8 cellular contexts compared by ENCODE assay signal in the genomic region with DNA sequence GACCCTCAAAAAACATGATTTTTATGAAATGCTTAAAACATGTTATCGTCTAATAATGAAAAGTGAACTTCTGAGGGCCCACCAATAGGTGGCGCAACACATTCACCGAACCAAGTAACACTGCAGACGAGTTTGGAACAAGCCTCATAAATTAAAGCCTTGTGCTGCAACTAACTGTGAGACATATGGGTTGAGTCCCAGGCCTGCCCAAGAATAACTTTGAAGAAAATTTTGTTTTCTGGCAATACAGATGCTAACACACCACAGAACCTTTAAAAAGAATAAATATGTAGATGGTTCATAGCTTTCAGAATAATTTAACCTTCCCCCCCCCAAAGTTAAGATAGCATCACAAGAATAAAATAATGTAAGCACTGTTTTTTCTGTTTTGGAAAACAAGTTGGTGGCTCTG.
DNase-seq lines count a peak whose midpoint lies in the region; ATAC-seq, FAIRE-seq and TF ChIP-seq lines count a peak whose summit lies in the region.

No MANE protein-coding gene starts in this region.

- H3K27ac ChIP-seq in brain microvascular endothelial cell: no peak overlapping the region
- H3K27ac ChIP-seq in keratinocyte (ENCODE audit: control insufficient read depth, insufficient read depth, low read length): no peak overlapping the region

- dilution Hi-C loops in keratinocyte (cut with MboI; ENCODE audit: extremely low pct_ligation_motif_present, low sequenced_read_pairs): no loop called here

- peak; percentile 84 for DNase-seq in AG10803 (ENCODE audit: low read depth)
- peak; percentile 14 for DNase-seq in GM19239 (ENCODE audit: insufficient read length, low spot score)
- peak; percentile 31 to 43 for DNase-seq in NCI-H1930 (lab: John Stamatoyannopoulos, UW)
- DNase-seq in T1000 (lab: John Stamatoyannopoulos, UW): peak; percentile 47
- DNase-seq in brain microvascular endothelial cell: peak; percentile 62
- DNase-seq in keratinocyte (ENCODE audit: low read depth, low spot score): no peak
- peak; percentile 64 to 65 for DNase-seq in stimulated activated CD4-positive, alpha-beta T cell treated with anti-CD3 and anti-CD28 coated beads, Interleukin-2, amount 100 ng/mL, for 24 hours

- H3K4me3 ChIP-seq in AG10803 (ENCODE audit: low read length): no peak overlapping the region
- no peak overlapping the region for H3K4me3 ChIP-seq in brain microvascular endothelial cell (ENCODE audit: low read depth, low read length)
- H3K4me3 ChIP-seq in keratinocyte (ENCODE audit: control insufficient read depth in 2 of 3, extremely low read depth in 1 of 3, insufficient read depth in 2 of 3, low read depth in 1 of 3, low read length in 3 of 3): no peak overlapping the region

- no peak overlapping the region for H3K4me2 ChIP-seq in keratinocyte (ENCODE audit: control insufficient read depth, extremely low read depth, insufficient read depth, low read depth, low read length)

- no peak for ATAC-seq in HG03439 (IDR thresholded peaks at IDR 0.05; ENCODE audit: unreplicated experiment)

- H3K79me2 ChIP-seq in keratinocyte (ENCODE audit: control insufficient read depth, insufficient read depth, low read length): no peaks in the 10 kb centered on the region

- H3K27me3 ChIP-seq in brain microvascular endothelial cell (replicated peaks): no peaks in the 10 kb centered on the region
- no peaks in the 10 kb centered on the region for H3K27me3 ChIP-seq in keratinocyte (ENCODE audit: control insufficient read depth, extremely low read depth, insufficient read depth, low read length)

- FAIRE-seq in GM19239 (lab: Jason Lieb, UNC): peak; percentile 91
- FAIRE-seq in keratinocyte (lab: Jason Lieb, UNC): no peak

- H3K9ac ChIP-seq in keratinocyte (ENCODE audit: control insufficient read depth, extremely low read depth, insufficient read depth, low read length): no peak overlapping the region

- in situ Hi-C loops in brain microvascular endothelial cell (cut with HindIII; ENCODE audit: low pct_ligation_motif_present, low sequenced_read_pairs): no loop called here

- no peaks in the 10 kb centered on the region for H3K4me1 ChIP-seq in keratinocyte (ENCODE audit: control insufficient read depth, extremely low read depth, insufficient read depth, low read length)

- H4K20me1 ChIP-seq in keratinocyte (ENCODE audit: control insufficient read depth, extremely low read depth, insufficient read depth, low read length): no peaks in the 10 kb centered on the region

- H3K9me3 ChIP-seq in keratinocyte (ENCODE audit: control insufficient read depth, low read depth, low read length): no peaks in the 10 kb centered on the region

- H2AFZ ChIP-seq in keratinocyte (ENCODE audit: control insufficient read depth, low read length): no peak overlapping the region

- H3K36me3 ChIP-seq in brain microvascular endothelial cell (replicated peaks): no peaks in the 10 kb centered on the region
- H3K36me3 ChIP-seq in keratinocyte (ENCODE audit: control insufficient read depth in 2 of 2, extremely low read depth in 1 of 2, insufficient read depth in 2 of 2, low read length in 2 of 2): no peaks in the 10 kb centered on the region

- no peaks in the 10 kb centered on the region for H3K9me1 ChIP-seq in keratinocyte (ENCODE audit: control insufficient read depth, extremely low read depth, insufficient read depth, low read length)

- TF ChIP-seq CTCF in AG10803 (conservative IDR thresholded peaks at IDR 0.05; ENCODE audit: low read length) (peak; percentile 92), brain microvascular endothelial cell (IDR thresholded peaks at IDR 0.05; ENCODE audit: low read depth, low read length, missing control alignments) (peak; percentile 92), keratinocyte (optimal IDR thresholded peaks at IDR 0.05 in 1 of 3, IDR thresholded peaks at IDR 0.05 in 1 of 3, conservative IDR thresholded peaks at IDR 0.05 in 1 of 3; ENCODE audit: extremely low read depth in 1 of 3, insufficient read depth in 2 of 3, low read length in 3 of 3) (peak; percentile 72 to 77 (median 75))
